In the genomic region with DNA sequence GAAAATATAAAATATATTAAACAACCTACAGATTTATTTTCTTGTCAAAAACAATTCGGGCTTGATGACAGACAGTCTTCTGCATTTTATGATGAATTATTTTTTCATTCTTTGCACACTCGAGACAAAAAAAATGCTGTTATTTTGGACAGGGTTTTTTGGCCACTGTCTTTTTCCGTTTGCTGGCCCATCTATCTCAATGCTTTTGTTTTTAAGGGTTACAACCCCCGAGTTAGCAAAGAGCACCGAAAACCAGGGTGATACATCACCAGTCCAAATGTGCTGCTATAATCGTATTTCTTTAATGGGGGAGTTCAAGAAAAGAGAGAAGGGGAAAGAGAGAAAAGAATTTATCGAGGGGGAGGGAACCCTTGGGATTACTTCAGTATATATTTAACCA, we compare ENCODE assay signal across 22 cellular contexts. TPM values are rescaled to one million over a fixed set of nuclear protein-coding genes. Genes with fewer than 3 reads are reported as not detected.
A peak's percentile ranks its signal among the peaks of the same experiment; 100 is the strongest.
DNase-seq lines count a peak whose midpoint lies in the region; ATAC-seq, FAIRE-seq and TF ChIP-seq lines count a peak whose summit lies in the region.
"Had no signal": no experiment of that assay in that cellular context is flagged by ENCODE, and none has a peak within 500 bp of the region (broad histone marks: within the 10 kb centered on the region; RNA-seq: fewer than 3 reads in every experiment).

No MANE protein-coding gene starts in this region.

- no peak overlapping the region for H2BK120ac ChIP-seq in H1 (replicated peaks; ENCODE audit: low read depth, low read length)
- no peak overlapping the region for H2BK120ac ChIP-seq in mesenchymal stem cell (ENCODE audit: low read depth, low read length)

- TF ChIP-seq RAD21 in H1 (IDR thresholded peaks at IDR 0.05 in 1 of 2, conservative IDR thresholded peaks at IDR 0.05 in 1 of 2; ENCODE audit: low read depth in 2 of 2, low read length in 2 of 2) = no peak

- WGBS in H1 (ENCODE audit: extremely low coverage in 1 of 2, insufficient coverage in 1 of 2, insufficient read length in 1 of 2, insufficient replicate concordance in 2 of 2, low coverage in 1 of 2, low lambda C conversion rate in 2 of 2, missing lambda C conversion rate in 1 of 2), 2 experiments = 46% methylated on average over 7 of the region's 7 CpGs; no CpG with 5 or more reads in 1 of the 2 experiments
- 69% methylated on average over 6 of the region's 7 CpGs for WGBS in mesenchymal stem cell
- 15% methylated on average over 7 of the region's 7 CpGs for WGBS in right lobe of liver (ENCODE audit: insufficient coverage, low coverage, low lambda C conversion rate, missing lambda C conversion rate)

- H3K23me2 ChIP-seq in H1 (ENCODE audit: low read depth, low read length) = peaks cover 6% of the 10 kb centered on the region; the same call in 1 of the 2 replicates

- DNase-seq in H1 (ENCODE audit: low read depth in 1 of 2, low spot score in 2 of 2) = no peak
- DNase-seq in retina = peak; percentile 45
- no peak for DNase-seq in gastrocnemius medialis
- DNase-seq in urothelium cell line (ENCODE audit: low spot score) = no peak
- DNase-seq in mesenchymal stem cell = no peak
- no peak for DNase-seq in right lobe of liver
- DNase-seq: ACHN; BE2C; C1 segment of cervical spinal cord; CD4-positive, CD25-positive, alpha-beta regulatory T cell; CD8-positive, alpha-beta memory T cell; COR-L47; DMS 273 treated with DMSO at 0.1 percent for 48 hours; HFFc6; IMR-90 had no signal

- in situ Hi-C loops in gastrocnemius medialis (cut with MboI; ENCODE audit: low sequenced_read_pairs in 4 of 4) = loop anchor here in 3 of 4 donors (10.0 to 25.0 kb wide), 2 partner anchors 391 to 714 kb away; no protein-coding TSS in a partner anchor

- no peak overlapping the region for H3K56ac ChIP-seq in H1 (replicated peaks; ENCODE audit: insufficient read length, low read depth, low read length)

- TF ChIP-seq EP300 in H1 (IDR thresholded peaks at IDR 0.05; ENCODE audit: borderline replicate concordance in 1 of 2, low read depth in 2 of 2, low read length in 2 of 2) = no peak

- no peak overlapping the region for H2BK15ac ChIP-seq in H1 (ENCODE audit: low read length)
- no peak overlapping the region for H2BK15ac ChIP-seq in mesenchymal stem cell (ENCODE audit: low read depth, poor library complexity, severe bottlenecking)

- CTCF ChIA-PET in H1 (lab: Charles Lee; ENCODE audit: partially characterized antibody) = no interaction called here

- H3K79me1 ChIP-seq in H1 (ENCODE audit: low read depth, low read length) (no peaks in the 10 kb centered on the region), mesenchymal stem cell (replicated peaks; ENCODE audit: low read length, poor library complexity, severe bottlenecking) (no peaks in the 10 kb centered on the region)

- no peak for ATAC-seq in gastrocnemius medialis
- no peak for ATAC-seq in right lobe of liver
- ATAC-seq: HCT116 had no signal

- H3K18ac ChIP-seq in H1 (ENCODE audit: extremely low read depth, low read length) = no peak overlapping the region
- no peak overlapping the region for H3K18ac ChIP-seq in mesenchymal stem cell (ENCODE audit: low read depth in 1 of 2, low read length in 2 of 2)

- no peaks in the 10 kb centered on the region for H4K20me1 ChIP-seq in OCI-LY3 (ENCODE audit: insufficient read depth, low read length)
- peaks cover 6 to 12% of the 10 kb centered on the region in 2 experiments for H4K20me1 ChIP-seq in H1 (replicated peaks in 1 of 2; ENCODE audit: control insufficient read depth in 1 of 2, insufficient read depth in 2 of 2, low read length in 2 of 2)

- intact Hi-C loops in gastrocnemius medialis (cut with DNase I; ENCODE audit: low total_unique reads) = loop anchor here (5.0 kb wide), 1 partner anchor 36 kb away; no protein-coding TSS in a partner anchor
- intact Hi-C loops in right lobe of liver (cut with DNase I) = loop anchor here in 1 of 2 donors (10.0 kb wide), 1 partner anchor 391 kb away; no protein-coding TSS in a partner anchor

- peak overlapping the region; percentile 56 for H3K4me2 ChIP-seq in OCI-LY3 (ENCODE audit: low read length)
- peak overlapping the region in 1 of 2 experiments; percentile 52; a peak in 1 of 4 replicates for H3K4me2 ChIP-seq in H1 (ENCODE audit: insufficient read depth in 1 of 2, low read depth in 2 of 2, low read length in 2 of 2)
- no peak overlapping the region for H3K4me2 ChIP-seq in mesenchymal stem cell (ENCODE audit: low read length, poor library complexity, severe bottlenecking)

- H3K79me2 ChIP-seq in OCI-LY3 (ENCODE audit: low read length) (no peaks in the 10 kb centered on the region), H1 (ENCODE audit: control insufficient read depth in 1 of 2, insufficient read depth in 2 of 2, low read length in 2 of 2) (no peaks in the 10 kb centered on the region)

- no peak for TF ChIP-seq POLR2A in H1 (IDR thresholded peaks at IDR 0.05; ENCODE audit: control extremely low read depth in 1 of 2, low read depth in 2 of 2, low read length in 2 of 2)
- no peak for TF ChIP-seq POLR2A in gastrocnemius medialis (IDR thresholded peaks at IDR 0.05)
- no peak for TF ChIP-seq POLR2A in right lobe of liver (IDR thresholded peaks at IDR 0.05)

- H2AK5ac ChIP-seq in H1 (ENCODE audit: low read depth, low read length) (no peak overlapping the region), mesenchymal stem cell (ENCODE audit: low read length, severe bottlenecking) (no peak overlapping the region)

- FAIRE-seq in H1 (lab: Jason Lieb, UNC) (no peak), urothelium cell line (lab: Jason Lieb, UNC) (no peak)
- FAIRE-seq: G401.6, GM12891, GM19239, H54 had no signal

- H3K27ac ChIP-seq in OCI-LY3 (ENCODE audit: low read length) (no peak overlapping the region), H1 (ENCODE audit: low read depth, low read length) (no peak overlapping the region), gastrocnemius medialis (no peak overlapping the region), mesenchymal stem cell (ENCODE audit: low read length, poor library complexity, severe bottlenecking) (no peak overlapping the region), right lobe of liver (no peak overlapping the region)

- H3K9me3 ChIP-seq in OCI-LY3 (ENCODE audit: insufficient read depth, low read length) (no peaks in the 10 kb centered on the region), H1 (ENCODE audit: insufficient read depth in 2 of 2, low read depth in 1 of 2, low read length in 1 of 2) (no peaks in the 10 kb centered on the region; a peak in 1 of 4 replicates), gastrocnemius medialis (no peaks in the 10 kb centered on the region), mesenchymal stem cell (ENCODE audit: control insufficient read depth, low read length) (peaks cover 4% of the 10 kb centered on the region), right lobe of liver (no peaks in the 10 kb centered on the region)
- H3K9me3 ChIP-seq: BE2C had no signal

- H2AFZ ChIP-seq in OCI-LY3 (ENCODE audit: low read depth, low read length) = peak overlapping the region; percentile 78
- H2AFZ ChIP-seq in H1 (ENCODE audit: low read length) = no peak overlapping the region
- H2AFZ ChIP-seq in mesenchymal stem cell (ENCODE audit: low read depth, low read length) = no peak overlapping the region

- TF ChIP-seq CTCF in OCI-LY3 (IDR thresholded peaks at IDR 0.05; ENCODE audit: low read depth, low read length) (no peak), H1 (IDR thresholded peaks at IDR 0.05; ENCODE audit: control extremely low read depth in 1 of 3, insufficient read depth in 1 of 3, low read depth in 1 of 3, low read length in 3 of 3) (no peak), gastrocnemius medialis (IDR thresholded peaks at IDR 0.05 in 4 of 5, conservative IDR thresholded peaks at IDR 0.05 in 1 of 5) (no peak), right lobe of liver (IDR thresholded peaks at IDR 0.05) (no peak)

- H3K14ac ChIP-seq in H1 (ENCODE audit: insufficient read length) = no peak overlapping the region
- no peak overlapping the region for H3K14ac ChIP-seq in mesenchymal stem cell (ENCODE audit: low read length in 2 of 2)

- H3K9ac ChIP-seq in OCI-LY3 (ENCODE audit: low read length) (0 out of 2 replicates have a peak overlapping the region, but pooled peaks have one; percentile 50), H1 (replicated peaks in 1 of 4; ENCODE audit: extremely low read depth in 1 of 4, low read depth in 3 of 4, low read length in 3 of 4) (no peak overlapping the region), mesenchymal stem cell (ENCODE audit: low read length) (no peak overlapping the region)

- H3K27me3 ChIP-seq in OCI-LY3 (ENCODE audit: low read depth, low read length) (no peaks in the 10 kb centered on the region), H1 (replicated peaks in 1 of 4; ENCODE audit: control insufficient read depth in 3 of 4, extremely low read depth in 1 of 4, insufficient read depth in 3 of 4, low read length in 3 of 4) (peaks cover 85 to 98% (median 92%) of the 10 kb centered on the region in 4 experiments), gastrocnemius medialis (peaks cover 93 to 97% (median 94%) of the 10 kb centered on the region in 3 donors), mesenchymal stem cell (ENCODE audit: control insufficient read depth in 1 of 2, insufficient read depth in 1 of 2, low read length in 2 of 2) (peaks cover 88 to 95% of the 10 kb centered on the region in 2 experiments), right lobe of liver (peaks cover 23 to 83% of the 10 kb centered on the region in 2 donors)

- H2BK20ac ChIP-seq in H1 (ENCODE audit: low read length) = no peak overlapping the region

- H3K4ac ChIP-seq in H1 (replicated peaks; ENCODE audit: insufficient read length, low read depth, low read length) (no peak overlapping the region), mesenchymal stem cell (ENCODE audit: low read depth in 1 of 2, low read length in 2 of 2) (no peak overlapping the region)

- POLR2A ChIA-PET in H1 (lab: Charles Lee; ENCODE audit: partially characterized antibody) = no interaction called here

- H4K5ac ChIP-seq in H1 (ENCODE audit: insufficient read length, low read depth, low read length) = no peak overlapping the region

- H2BK5ac ChIP-seq in H1 (ENCODE audit: low read depth, low read length) (no peak overlapping the region), mesenchymal stem cell (ENCODE audit: low read depth, low read length, poor library complexity, severe bottlenecking) (no peak overlapping the region)

- H3K23ac ChIP-seq in H1 (ENCODE audit: insufficient read length) (no peak overlapping the region), mesenchymal stem cell (ENCODE audit: low read length in 2 of 2) (no peak overlapping the region)

- H4K8ac ChIP-seq in H1 (ENCODE audit: extremely low read depth, insufficient read depth, low read length) = no peak overlapping the region
- H4K8ac ChIP-seq in mesenchymal stem cell (ENCODE audit: low read length) = no peak overlapping the region

- H3K4me1 ChIP-seq in OCI-LY3 (ENCODE audit: low read length) (no peaks in the 10 kb centered on the region), H1 (replicated peaks in 1 of 4; ENCODE audit: control insufficient read depth in 3 of 4, insufficient read depth in 4 of 4, low read length in 3 of 4) (peaks cover 3 to 19% (median 8%) of the 10 kb centered on the region in 4 experiments; a peak in 6 of 7 replicates), gastrocnemius medialis (peaks cover 14 to 18% of the 10 kb centered on the region in 2 donors), mesenchymal stem cell (ENCODE audit: control insufficient read depth, insufficient read depth, low read depth, low read length) (peaks cover 16% of the 10 kb centered on the region), right lobe of liver (peaks cover 0 to 6% (median 0%) of the 10 kb centered on the region in 4 donors)
- H3K4me1 ChIP-seq: BE2C had no signal

- peak overlapping the region; percentile 85 for H3K4me3 ChIP-seq in OCI-LY3 (ENCODE audit: low read length)
- H3K4me3 ChIP-seq in H1 (ENCODE audit: extremely low read depth in 1 of 4, insufficient read depth in 2 of 4, low read depth in 3 of 4, low read length in 4 of 4) = no peak overlapping the region
- H3K4me3 ChIP-seq in gastrocnemius medialis = no peak overlapping the region
- H3K4me3 ChIP-seq in mesenchymal stem cell (ENCODE audit: insufficient read depth in 1 of 2, low read depth in 1 of 2, low read length in 2 of 2) = no peak overlapping the region
- no peak overlapping the region for H3K4me3 ChIP-seq in right lobe of liver

- H2BK12ac ChIP-seq in H1 (ENCODE audit: low read depth, low read length) (no peak overlapping the region), mesenchymal stem cell (ENCODE audit: low read length in 2 of 2) (no peak overlapping the region)

- H3K36me3 ChIP-seq in OCI-LY3 (replicated peaks; ENCODE audit: low read depth, low read length) = no peaks in the 10 kb centered on the region
- peaks cover 0 to 6% (median 0%) of the 10 kb centered on the region in 4 experiments; a peak in 1 of 8 replicates for H3K36me3 ChIP-seq in H1 (ENCODE audit: control insufficient read depth in 2 of 4, insufficient read depth in 4 of 4, low read length in 3 of 4)
- H3K36me3 ChIP-seq in gastrocnemius medialis = no peaks in the 10 kb centered on the region
- no peaks in the 10 kb centered on the region for H3K36me3 ChIP-seq in mesenchymal stem cell (ENCODE audit: control insufficient read depth in 1 of 2, insufficient read depth in 2 of 2, low read depth in 1 of 2, low read length in 2 of 2)
- no peaks in the 10 kb centered on the region for H3K36me3 ChIP-seq in right lobe of liver
- H3K36me3 ChIP-seq: BE2C had no signal

- H4K91ac ChIP-seq in H1 (replicated peaks; ENCODE audit: insufficient read length, low read length) (no peak overlapping the region), mesenchymal stem cell (ENCODE audit: low read length) (no peak overlapping the region)

RNA-seq across cellular contexts. Expression of gene EVX2, which starts 7.7 kb away (rescaled TPM):
- total RNA-seq in H1 (2021; fragmentation: NEBNext Ultra II Directional; extraction: Animal tissue kit (Norgen Biotek cat#: 25700)) = not detected in 2 replicates
- polyA plus RNA-seq in H1 (2011; rRNA removed) = not detected in 2 replicates
- polyA plus RNA-seq in H1 (2011; cell fraction: cytosol; rRNA removed) = not detected
- polyA plus RNA-seq in H1 (2011; cell fraction: nucleus; rRNA removed) = 0.03 TPM
- not detected in 4 replicates for polyA plus RNA-seq in H1 (2012, experiment 1 of 2)
- 0.03 TPM for polyA plus RNA-seq in H1 (2012, experiment 2 of 2)
- not detected for polyA plus RNA-seq in H1 (2013, experiment 1 of 2)
- polyA plus RNA-seq in H1 (2013, experiment 2 of 2) = not detected
- not detected in 2 replicates for polyA minus RNA-seq in H1 (2011; rRNA and poly(A)+ RNA removed)
- polyA minus RNA-seq in H1 (2011; cell fraction: cytosol; rRNA and poly(A)+ RNA removed) = not detected
- polyA minus RNA-seq in H1 (2011; cell fraction: nucleus; rRNA and poly(A)+ RNA removed) = not detected
- not detected for total RNA-seq in gastrocnemius medialis
- not detected for polyA plus RNA-seq in mesenchymal stem cell (2013, experiment 1 of 2)
- polyA plus RNA-seq in mesenchymal stem cell (2013, experiment 2 of 2) = not detected
- total RNA-seq in right lobe of liver = not detected
- total RNA-seq: A172; CD4-positive, CD25-positive, alpha-beta regulatory T cell; CD8-positive, alpha-beta memory T cell; HFFc6; IMR-90 had no signal
- polyA plus RNA-seq: CD4-positive, CD25-positive, alpha-beta regulatory T cell; CD8-positive, alpha-beta memory T cell; IMR-90 had no signal

RNA-seq across cellular contexts. Expression of gene HOXD13, which starts 16.5 kb away (rescaled TPM):
- not detected in 2 replicates for total RNA-seq in H1 (2021; fragmentation: NEBNext Ultra II Directional; extraction: Animal tissue kit (Norgen Biotek cat#: 25700))
- not detected in 2 replicates for polyA plus RNA-seq in H1 (2011; rRNA removed)
- polyA plus RNA-seq in H1 (2011; cell fraction: cytosol; rRNA removed) = not detected
- not detected for polyA plus RNA-seq in H1 (2011; cell fraction: nucleus; rRNA removed)
- not detected in 4 replicates for polyA plus RNA-seq in H1 (2012, experiment 1 of 2)
- not detected for polyA plus RNA-seq in H1 (2012, experiment 2 of 2)
- polyA plus RNA-seq in H1 (2013, experiment 1 of 2) = 0.04 TPM
- not detected for polyA plus RNA-seq in H1 (2013, experiment 2 of 2)
- polyA minus RNA-seq in H1 (2011; rRNA and poly(A)+ RNA removed) = not detected in 2 replicates
- polyA minus RNA-seq in H1 (2011; cell fraction: cytosol; rRNA and poly(A)+ RNA removed) = not detected
- polyA minus RNA-seq in H1 (2011; cell fraction: nucleus; rRNA and poly(A)+ RNA removed) = not detected
- total RNA-seq in gastrocnemius medialis (not detected), right lobe of liver (not detected)
- not detected for polyA plus RNA-seq in mesenchymal stem cell (2013, experiment 1 of 2)
- not detected for polyA plus RNA-seq in mesenchymal stem cell (2013, experiment 2 of 2)
- total RNA-seq: CD4-positive, CD25-positive, alpha-beta regulatory T cell; CD8-positive, alpha-beta memory T cell; IMR-90 had no signal
- polyA plus RNA-seq: CD4-positive, CD25-positive, alpha-beta regulatory T cell; CD8-positive, alpha-beta memory T cell; IMR-90 had no signal

RNA-seq across cellular contexts. Expression of gene HOXD12, which starts 23.5 kb away (rescaled TPM):
- not detected in 2 replicates for total RNA-seq in H1 (2021; fragmentation: NEBNext Ultra II Directional; extraction: Animal tissue kit (Norgen Biotek cat#: 25700))
- polyA plus RNA-seq in H1 (2011; rRNA removed) = not detected in 2 replicates
- polyA plus RNA-seq in H1 (2011; cell fraction: cytosol; rRNA removed) = not detected
- polyA plus RNA-seq in H1 (2011; cell fraction: nucleus; rRNA removed) = not detected
- not detected in 4 replicates for polyA plus RNA-seq in H1 (2012, experiment 1 of 2)
- polyA plus RNA-seq in H1 (2012, experiment 2 of 2) = not detected
- polyA plus RNA-seq in H1 (2013, experiment 1 of 2) = not detected
- polyA plus RNA-seq in H1 (2013, experiment 2 of 2) = not detected
- polyA minus RNA-seq in H1 (2011; rRNA and poly(A)+ RNA removed) = not detected in 2 replicates
- polyA minus RNA-seq in H1 (2011; cell fraction: cytosol; rRNA and poly(A)+ RNA removed) = not detected
- polyA minus RNA-seq in H1 (2011; cell fraction: nucleus; rRNA and poly(A)+ RNA removed) = not detected
- total RNA-seq in gastrocnemius medialis (not detected), right lobe of liver (not detected)
- not detected for polyA plus RNA-seq in mesenchymal stem cell (2013, experiment 1 of 2)
- polyA plus RNA-seq in mesenchymal stem cell (2013, experiment 2 of 2) = not detected
- total RNA-seq: A172; CD4-positive, CD25-positive, alpha-beta regulatory T cell; CD8-positive, alpha-beta memory T cell; IMR-90 had no signal
- polyA plus RNA-seq: CD4-positive, CD25-positive, alpha-beta regulatory T cell; CD8-positive, alpha-beta memory T cell; IMR-90 had no signal

RNA-seq across cellular contexts. Expression of gene HOXD11, which starts 31.0 kb away (rescaled TPM):
- not detected in 2 replicates for total RNA-seq in H1 (2021; fragmentation: NEBNext Ultra II Directional; extraction: Animal tissue kit (Norgen Biotek cat#: 25700))
- not detected in 2 replicates for polyA plus RNA-seq in H1 (2011; rRNA removed)
- not detected for polyA plus RNA-seq in H1 (2011; cell fraction: cytosol; rRNA removed)
- not detected for polyA plus RNA-seq in H1 (2011; cell fraction: nucleus; rRNA removed)
- not detected in 4 replicates for polyA plus RNA-seq in H1 (2012, experiment 1 of 2)
- polyA plus RNA-seq in H1 (2012, experiment 2 of 2) = not detected
- polyA plus RNA-seq in H1 (2013, experiment 1 of 2) = not detected
- not detected for polyA plus RNA-seq in H1 (2013, experiment 2 of 2)
- not detected in 2 replicates for polyA minus RNA-seq in H1 (2011; rRNA and poly(A)+ RNA removed)
- polyA minus RNA-seq in H1 (2011; cell fraction: cytosol; rRNA and poly(A)+ RNA removed) = not detected
- not detected for polyA minus RNA-seq in H1 (2011; cell fraction: nucleus; rRNA and poly(A)+ RNA removed)
- total RNA-seq in gastrocnemius medialis (under 1 TPM in 1 of 4 donors, not detected in 3; 0.24 TPM), right lobe of liver (not detected)
- not detected for polyA plus RNA-seq in mesenchymal stem cell (2013, experiment 1 of 2)
- polyA plus RNA-seq in mesenchymal stem cell (2013, experiment 2 of 2) = not detected
- total RNA-seq: CD4-positive, CD25-positive, alpha-beta regulatory T cell; CD8-positive, alpha-beta memory T cell; IMR-90 had no signal
- polyA plus RNA-seq: CD4-positive, CD25-positive, alpha-beta regulatory T cell; CD8-positive, alpha-beta memory T cell; IMR-90 had no signal

RNA-seq across cellular contexts. Expression of gene HOXD10, which starts 40.5 kb away (rescaled TPM):
- total RNA-seq in H1 (2021; fragmentation: NEBNext Ultra II Directional; extraction: Animal tissue kit (Norgen Biotek cat#: 25700)) = not detected in 2 replicates
- polyA plus RNA-seq in H1 (2011; rRNA removed) = not detected in 2 replicates
- polyA plus RNA-seq in H1 (2011; cell fraction: cytosol; rRNA removed) = not detected
- not detected for polyA plus RNA-seq in H1 (2011; cell fraction: nucleus; rRNA removed)
- polyA plus RNA-seq in H1 (2012, experiment 1 of 2) = not detected in 4 replicates
- not detected for polyA plus RNA-seq in H1 (2012, experiment 2 of 2)
- polyA plus RNA-seq in H1 (2013, experiment 1 of 2) = not detected
- polyA plus RNA-seq in H1 (2013, experiment 2 of 2) = not detected
- polyA minus RNA-seq in H1 (2011; rRNA and poly(A)+ RNA removed) = not detected in 2 replicates
- polyA minus RNA-seq in H1 (2011; cell fraction: cytosol; rRNA and poly(A)+ RNA removed) = not detected
- polyA minus RNA-seq in H1 (2011; cell fraction: nucleus; rRNA and poly(A)+ RNA removed) = not detected
- total RNA-seq in gastrocnemius medialis (under 1 TPM in 1 of 4 donors, not detected in 3; 0.15 TPM), right lobe of liver (not detected)
- not detected for polyA plus RNA-seq in mesenchymal stem cell (2013, experiment 1 of 2)
- not detected for polyA plus RNA-seq in mesenchymal stem cell (2013, experiment 2 of 2)
- total RNA-seq: CD4-positive, CD25-positive, alpha-beta regulatory T cell; CD8-positive, alpha-beta memory T cell; IMR-90 had no signal
- polyA plus RNA-seq: CD4-positive, CD25-positive, alpha-beta regulatory T cell; CD8-positive, alpha-beta memory T cell; IMR-90 had no signal
